ENCODE assay signal across 1 cellular context in the genomic region with DNA sequence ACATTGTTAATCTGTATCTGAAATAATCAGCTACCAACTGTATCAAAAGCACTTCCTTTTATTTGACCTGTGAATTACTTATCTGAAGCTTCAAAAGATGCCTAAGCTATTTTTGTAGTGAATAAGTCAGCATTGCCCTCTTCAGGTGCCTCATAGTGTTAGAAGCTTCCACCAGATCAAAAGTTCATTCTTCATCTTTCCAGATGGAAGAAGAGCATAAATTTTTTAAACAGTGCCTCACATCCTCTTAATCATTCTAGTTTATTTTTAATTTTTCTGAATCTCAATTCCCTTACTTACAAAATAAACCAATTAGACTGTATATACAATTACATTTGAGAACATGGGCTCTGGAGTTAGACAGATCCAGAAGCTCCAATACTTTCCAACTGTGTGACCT.
TF ChIP-seq lines count a peak whose summit lies in the region.

No MANE protein-coding gene starts in this region.

TF ChIP-seq in GM23338, 12 proteins besides CTCF, POLR2A, EP300 and RAD21 (continued from another document):
- TF ChIP-seq, protein P1, sequence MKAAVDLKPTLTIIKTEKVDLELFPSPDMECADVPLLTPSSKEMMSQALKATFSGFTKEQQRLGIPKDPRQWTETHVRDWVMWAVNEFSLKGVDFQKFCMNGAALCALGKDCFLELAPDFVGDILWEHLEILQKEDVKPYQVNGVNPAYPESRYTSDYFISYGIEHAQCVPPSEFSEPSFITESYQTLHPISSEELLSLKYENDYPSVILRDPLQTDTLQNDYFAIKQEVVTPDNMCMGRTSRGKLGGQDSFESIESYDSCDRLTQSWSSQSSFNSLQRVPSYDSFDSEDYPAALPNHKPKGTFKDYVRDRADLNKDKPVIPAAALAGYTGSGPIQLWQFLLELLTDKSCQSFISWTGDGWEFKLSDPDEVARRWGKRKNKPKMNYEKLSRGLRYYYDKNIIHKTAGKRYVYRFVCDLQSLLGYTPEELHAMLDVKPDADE (IDR thresholded peaks at IDR 0.05) = no peak
